In genomic region chr7:25179771-25180591, GRCh38 we compare ENCODE assay signal across 8 cellular contexts. TPM values are rescaled to one million over a fixed set of nuclear protein-coding genes. Genes with fewer than 3 reads are reported as not detected.
DNase-seq lines count a peak whose midpoint lies in the region; ATAC-seq and TF ChIP-seq lines count a peak whose summit lies in the region.

No MANE protein-coding gene starts in this region.

- H3K4me3 ChIP-seq in mesodermal cell (ENCODE audit: extremely low read depth, insufficient read depth, low read length, poor library complexity, severe bottlenecking), result peak overlapping the region; percentile 61

- intact Hi-C loops in Calu3 (cut with micrococcal nuclease; ENCODE audit: unreplicated experiment), result loop anchor here (1.0 kb wide), 1 partner anchor 36 kb away; no protein-coding TSS in a partner anchor

- H3K9me3 ChIP-seq in mesodermal cell (ENCODE audit: control insufficient read depth, low read length), result no peaks in the 10 kb centered on the region

- H3K27ac Mint-ChIP-seq in Calu3 (ENCODE audit: unreplicated experiment), result peak overlapping the region; percentile 57
- peak overlapping the region; percentile 71 to 85 for H3K27ac Mint-ChIP-seq in effector memory CD8-positive, alpha-beta T cell

- H3K4me1 ChIP-seq in mesodermal cell (ENCODE audit: control insufficient read depth, insufficient read depth, low read length, poor library complexity, severe bottlenecking), result peaks cover 4% of the 10 kb centered on the region

- peak overlapping the region; percentile 80 for H3K27ac ChIP-seq in mesodermal cell (ENCODE audit: low read depth, low read length, severe bottlenecking)

- peak; percentile 99 for TF ChIP-seq CTCF in Calu3 (IDR thresholded peaks at IDR 0.05; ENCODE audit: unreplicated experiment)

- CTCF ChIA-PET in Calu3 (lab: Charles Lee), result interaction anchor here (0.6 to 1.5 kb wide), 16 partner anchors 9 to 623 kb away, joined by 3 to 45 read pairs (median 4); partner anchors contain the start of gene CYCS

- no TSS peak for BruUV-seq in Calu3 (replicated peaks; lab: Mats Ljungman, UMichigan)

- H3K36me3 Mint-ChIP-seq in Calu3 (ENCODE audit: insufficient read depth, unreplicated experiment), result peaks cover 22% of the 10 kb centered on the region
- peaks cover 2% of the 10 kb centered on the region for H3K36me3 Mint-ChIP-seq in effector memory CD8-positive, alpha-beta T cell (ENCODE audit: insufficient read depth)

- peak; percentile 92 for ATAC-seq in GM21367 (IDR thresholded peaks at IDR 0.05; ENCODE audit: unreplicated experiment)
- peak; percentile 94 for ATAC-seq in effector memory CD8-positive, alpha-beta T cell (replicated peaks)

- DNase-seq in Calu3 (peak; percentile 99), HT1080 (ENCODE audit: low read depth) (peak; percentile 79), NK-92 (lab: John Stamatoyannopoulos, UW; ENCODE audit: unreplicated experiment) (peak; percentile 55)
- DNase-seq in activated CD8-positive, alpha-beta memory T cell treated with anti-CD3 and anti-CD28 coated beads for 4 hours (ENCODE audit: low read depth in 2 of 2), result peak; percentile 91 to 92
- DNase-seq in effector memory CD8-positive, alpha-beta T cell, result peak; percentile 96 to 98 (median 97)
- DNase-seq in stimulated activated CD8-positive, alpha-beta memory T cell treated with anti-CD3 and anti-CD28 coated beads, Interleukin-15, amount 100 ng/mL, for 1 hour (ENCODE audit: low read depth), result peak; percentile 96

- H3K36me3 ChIP-seq in mesodermal cell (ENCODE audit: control insufficient read depth, insufficient read depth, low read length), result no peaks in the 10 kb centered on the region

- 2% methylated on average over 36 to 42 of the region's 74 CpGs for WGBS in mesodermal cell (ENCODE audit: insufficient coverage in 2 of 2), 2 experiments

- H3K4me1 Mint-ChIP-seq in Calu3 (ENCODE audit: low read depth, unreplicated experiment), result no peaks in the 10 kb centered on the region
- H3K4me1 Mint-ChIP-seq in effector memory CD8-positive, alpha-beta T cell (ENCODE audit: low read depth in 2 of 2), result peaks cover 5 to 11% of the 10 kb centered on the region in 2 donors

- peak overlapping the region; percentile 83 for H3K4me3 Mint-ChIP-seq in Calu3 (ENCODE audit: low read depth, unreplicated experiment)
- peak overlapping the region; percentile 82 to 91 for H3K4me3 Mint-ChIP-seq in effector memory CD8-positive, alpha-beta T cell

- peaks cover 7% of the 10 kb centered on the region for H3K27me3 Mint-ChIP-seq in Calu3 (ENCODE audit: unreplicated experiment)
- peaks cover 5 to 10% of the 10 kb centered on the region in 2 donors for H3K27me3 Mint-ChIP-seq in effector memory CD8-positive, alpha-beta T cell

- H3K9me3 Mint-ChIP-seq in Calu3 (ENCODE audit: low read depth, unreplicated experiment), result no peaks in the 10 kb centered on the region
- no peaks in the 10 kb centered on the region for H3K9me3 Mint-ChIP-seq in effector memory CD8-positive, alpha-beta T cell

RNA-seq across cellular contexts. Expression of gene NPVF, which starts 48.3 kb away (rescaled TPM):
- not detected in 2 replicates for total RNA-seq in Calu3 (2022)
- total RNA-seq in HT1080 (2014; rRNA removed; shearing (Covaris generic)), result not detected in 2 replicates
- not detected in 2 replicates for polyA plus RNA-seq in HT1080 (2015; cell fraction: cytosol; rRNA removed)
- not detected in 2 replicates for polyA plus RNA-seq in HT1080 (2015; cell fraction: nucleus; rRNA removed)
- polyA plus RNA-seq in mesodermal cell (2013, experiment 1 of 2), result not detected
- polyA plus RNA-seq in mesodermal cell (2013, experiment 2 of 2), result not detected

RNA-seq across cellular contexts. Expression of gene CYCS, which starts 54.9 kb away (rescaled TPM):
- total RNA-seq in Calu3 (2022), result 258 and 276 TPM in 2 replicates
- total RNA-seq in HT1080 (2014; rRNA removed; shearing (Covaris generic)), result 164 and 201 TPM in 2 replicates
- polyA plus RNA-seq in HT1080 (2015; cell fraction: cytosol; rRNA removed), result 145 and 173 TPM in 2 replicates
- polyA plus RNA-seq in HT1080 (2015; cell fraction: nucleus; rRNA removed), result 70.0 and 76.1 TPM in 2 replicates
- 111 TPM for polyA plus RNA-seq in mesodermal cell (2013, experiment 1 of 2)
- 128 TPM for polyA plus RNA-seq in mesodermal cell (2013, experiment 2 of 2)

Comparison
In these comparisons a context has a peak if more than half of its experiments do, and no peak if none do; other contexts are left out.
1. Peak in every context shown above with its lines: DNase-seq, ATAC-seq, H3K4me3 ChIP-seq and H3K27ac ChIP-seq.